In genomic region chr1:153040950-153041631, GRCh38 we compare ENCODE assay signal across 21 cellular contexts. TPM values are rescaled to one million over a fixed set of nuclear protein-coding genes. Genes with fewer than 3 reads are reported as not detected.
DNase-seq lines count a peak whose midpoint lies in the region; ATAC-seq and TF ChIP-seq lines count a peak whose summit lies in the region.
"Had no signal": no experiment of that assay in that cellular context is flagged by ENCODE, and none has a peak within 500 bp of the region (broad histone marks: within the 10 kb centered on the region; RNA-seq: fewer than 3 reads in every experiment).

Gene SPRR2D, minus strand, starts transcription at chr1:153041120. Its CDS starts 774 bp downstream, at chr1:153040346.

- H3K4me1 ChIP-seq in esophagus squamous epithelium (no peaks in the 10 kb centered on the region), vagina (no peaks in the 10 kb centered on the region)

- H3K36me3 ChIP-seq in esophagus squamous epithelium (no peaks in the 10 kb centered on the region), vagina (no peaks in the 10 kb centered on the region)
- H3K36me3 ChIP-seq: BLaER1 treated with 17β-estradiol and CSF1 and Interleukin-3, amounts not matched to agents 10 nM and 100 nM had no signal

- DNase-seq in NCI-H345 (lab: John Stamatoyannopoulos, UW) (peak; percentile 16), NCI-H345 treated with DMSO at 0.1 percent for 48 hours (lab: John Stamatoyannopoulos, UW; ENCODE audit: unreplicated experiment) (no peak), SW480 (ENCODE audit: low spot score) (peak; percentile 64), esophagus squamous epithelium (lab: John Stamatoyannopoulos, UW) (no peak), vagina (ENCODE audit: extremely low spot score in 2 of 2) (no peak)
- no peak for DNase-seq in activated naive CD4-positive, alpha-beta T cell treated with anti-CD3 and anti-CD28 coated beads, Interleukin-2, amount 50 U/mL, for 72 hours (ENCODE audit: low spot score in 2 of 2)
- DNase-seq in effector CD8-positive, alpha-beta T cell (lab: John Stamatoyannopoulos, UW), result no peak
- DNase-seq: CD8-positive, alpha-beta memory T cell; HFFc6; MM.1S; NCI-H1092 treated with DMSO at 0.1 percent for 48 hours; NCI-H1694 treated with DMSO at 0.1 percent for 48 hours; NCI-H510A; NCI-H774 had no signal

- no peaks in the 10 kb centered on the region for H3K36me3 Mint-ChIP-seq in activated naive CD4-positive, alpha-beta T cell treated with anti-CD3 and anti-CD28 coated beads, Interleukin-2, amount 50 U/mL, for 72 hours
- H3K36me3 Mint-ChIP-seq: CD8-positive, alpha-beta memory T cell had no signal

- WGBS in esophagus squamous epithelium, 2 donors, result 40 to 52% methylated on average over 4 of the region's 4 CpGs

- H3K9me3 ChIP-seq in esophagus squamous epithelium, result no peaks in the 10 kb centered on the region
- H3K9me3 ChIP-seq in vagina, result no peaks in the 10 kb centered on the region

- no peak within 1 kb of the TSS for H3K27ac Mint-ChIP-seq in activated naive CD4-positive, alpha-beta T cell treated with anti-CD3 and anti-CD28 coated beads, Interleukin-2, amount 50 U/mL, for 72 hours
- H3K27ac Mint-ChIP-seq: CD8-positive, alpha-beta memory T cell; HFFc6 had no signal

- TF ChIP-seq CTCF in esophagus squamous epithelium (IDR thresholded peaks at IDR 0.05), result no peak
- no peak for TF ChIP-seq CTCF in vagina (IDR thresholded peaks at IDR 0.05)

- ATAC-seq in activated naive CD4-positive, alpha-beta T cell treated with anti-CD3 and anti-CD28 coated beads, Interleukin-2, amount 50 U/mL, for 72 hours, result no peak
- ATAC-seq in HG02973 (IDR thresholded peaks at IDR 0.05; ENCODE audit: unreplicated experiment), result no peak
- ATAC-seq: Panc1, Right ventricle myocardium inferior had no signal

- intact Hi-C loops in esophagus squamous epithelium (cut with DNase I) (no loop called here), vagina (cut with DNase I) (no loop called here)

- TF ChIP-seq POLR2A in esophagus squamous epithelium (IDR thresholded peaks at IDR 0.05) (no peak), vagina (IDR thresholded peaks at IDR 0.05) (no peak)

- H3K27me3 ChIP-seq in esophagus squamous epithelium (peaks cover 0 to 5% (median 0%) of the 10 kb centered on the region in 4 donors), vagina (no peaks in the 10 kb centered on the region)

- H3K9me3 Mint-ChIP-seq in activated naive CD4-positive, alpha-beta T cell treated with anti-CD3 and anti-CD28 coated beads, Interleukin-2, amount 50 U/mL, for 72 hours, result no peaks in the 10 kb centered on the region
- H3K9me3 Mint-ChIP-seq: CD8-positive, alpha-beta memory T cell had no signal

- no peak within 1 kb of the TSS for H3K4me3 ChIP-seq in esophagus squamous epithelium
- no peak within 1 kb of the TSS for H3K4me3 ChIP-seq in vagina
- H3K4me3 ChIP-seq: BLaER1 treated with 17β-estradiol and CSF1 and Interleukin-3, amounts not matched to agents 10 nM and 100 nM; SK-N-MC had no signal

- H3K27ac ChIP-seq in esophagus squamous epithelium, result peak within 1 kb of the TSS in 1 of 4 donors; percentile 6
- no peak within 1 kb of the TSS for H3K27ac ChIP-seq in vagina
- H3K27ac ChIP-seq: BLaER1 treated with 17β-estradiol and CSF1 and Interleukin-3, amounts not matched to agents 10 nM and 100 nM; SK-N-MC had no signal

RNA-seq across cellular contexts. Expression of gene SPRR2D, which starts in this region (rescaled TPM):
- total RNA-seq in esophagus squamous epithelium (1,000 to 10,000 TPM in 1 of 4 donors, 100 to 1,000 TPM in 2, 1 to 10 TPM in 1; 8.2 to 1,680 (median 542) TPM), vagina (49.6 TPM)
- total RNA-seq in activated naive CD4-positive, alpha-beta T cell treated with anti-CD3 and anti-CD28 coated beads, Interleukin-2, amount 50 U/mL, for 72 hours, result not detected
- total RNA-seq: A172; CD8-positive, alpha-beta memory T cell; H4; HFFc6; Right ventricle myocardium inferior had no signal

Comparison
In these comparisons a context has a peak if more than half of its experiments do, and no peak if none do; other contexts are left out.
1. RNA of gene SPRR2D (total RNA-seq): 8.2 to 1,680 TPM in esophagus squamous epithelium and 49.6 TPM in vagina (single experiment); not detected in activated naive CD4-positive, alpha-beta T cell treated with anti-CD3 and anti-CD28 coated beads, Interleukin-2, amount 50 U/mL, for 72 hours; every median in the first group is over 4 times any median in the second.
2. DNase-seq: peak in NCI-H345 (single experiment) and SW480 (single experiment); none in NCI-H345 treated with DMSO at 0.1 percent for 48 hours (single experiment), esophagus squamous epithelium (single experiment), vagina (0 of 2), activated naive CD4-positive, alpha-beta T cell treated with anti-CD3 and anti-CD28 coated beads, Interleukin-2, amount 50 U/mL, for 72 hours (0 of 2) and effector CD8-positive, alpha-beta T cell (single experiment).